In genomic region chr4:1534076-1534872, GRCh38 we compare ENCODE assay signal across 18 cellular contexts.
DNase-seq lines count a peak whose midpoint lies in the region; TF ChIP-seq lines count a peak whose summit lies in the region.
"Had no signal": no experiment of that assay in that cellular context is flagged by ENCODE, and none has a peak within 500 bp of the region (broad histone marks: within the 10 kb centered on the region; RNA-seq: fewer than 3 reads in every experiment).

No MANE protein-coding gene starts in this region.

- peak overlapping the region; percentile 63 for H3K9ac ChIP-seq in neuronal stem cell (ENCODE audit: low read depth, low read length, poor library complexity)
- H3K9ac ChIP-seq: BLaER1 treated with 17β-estradiol and CSF1 and Interleukin-3, amounts not matched to agents 10 nM and 100 nM had no signal

- H3K4me3 ChIP-seq in HEK293 (ENCODE audit: low read depth, low read length), result no peak overlapping the region
- no peak overlapping the region for H3K4me3 ChIP-seq in neuronal stem cell (ENCODE audit: low read length in 2 of 2)
- no peak overlapping the region for H3K4me3 ChIP-seq in thyroid gland (replicated peaks in 1 of 3)
- no peak overlapping the region for H3K4me3 ChIP-seq in brain microvascular endothelial cell (ENCODE audit: low read depth, low read length)
- H3K4me3 ChIP-seq: BLaER1 treated with 17β-estradiol and CSF1 and Interleukin-3, amounts not matched to agents 10 nM and 100 nM; HAP-1 had no signal

- peak overlapping the region; percentile 40 for H2AK5ac ChIP-seq in neuronal stem cell (ENCODE audit: low read depth, low read length)

- H3K27ac Mint-ChIP-seq in glutamatergic neuron (ENCODE audit: unreplicated experiment), result peak overlapping the region; percentile 91

- H2BK12ac ChIP-seq in neuronal stem cell (ENCODE audit: low read length), result peak overlapping the region; percentile 82

- H3K23ac ChIP-seq in neuronal stem cell (ENCODE audit: low read depth, low read length, poor library complexity), result peak overlapping the region; percentile 80

- peak overlapping the region; percentile 72 for H4K8ac ChIP-seq in neuronal stem cell (ENCODE audit: low read depth, low read length)

- intact Hi-C loops in thyroid gland (cut with DNase I), result no loop called here

- no peak overlapping the region for H2BK120ac ChIP-seq in neuronal stem cell (ENCODE audit: low read depth, low read length)

- in situ Hi-C loops in brain microvascular endothelial cell (cut with HindIII; ENCODE audit: low pct_ligation_motif_present, low sequenced_read_pairs), result no loop called here

- H3K4me1 ChIP-seq in HEK293 (ENCODE audit: control insufficient read depth, insufficient read depth, low read length) (no peaks in the 10 kb centered on the region), neuronal stem cell (ENCODE audit: control insufficient read depth in 2 of 2, insufficient read depth in 1 of 2, low read depth in 1 of 2, low read length in 2 of 2) (peaks cover 0 to 4% of the 10 kb centered on the region in 2 donors), thyroid gland (no peaks in the 10 kb centered on the region)
- H3K4me1 ChIP-seq: BLaER1 treated with 17β-estradiol and CSF1 and Interleukin-3, amounts not matched to agents 10 nM and 100 nM; HAP-1 had no signal

- H3K4me3 Mint-ChIP-seq in glutamatergic neuron (ENCODE audit: unreplicated experiment), result peak overlapping the region; percentile 70

- H3K27ac ChIP-seq in HEK293 (ENCODE audit: extremely low read depth, low read depth, low read length), result no peak overlapping the region
- H3K27ac ChIP-seq in neuronal stem cell (replicated peaks; ENCODE audit: low read length), result no peak overlapping the region
- H3K27ac ChIP-seq in thyroid gland, result no peak overlapping the region
- no peak overlapping the region for H3K27ac ChIP-seq in brain microvascular endothelial cell
- H3K27ac ChIP-seq: 22Rv1; BLaER1 treated with 17β-estradiol and CSF1 and Interleukin-3, amounts not matched to agents 10 nM and 100 nM; HL-60 had no signal

- peaks cover 0 to 30% (median 4%) of the 10 kb centered on the region in 3 experiments for H3K27me3 ChIP-seq in neuronal stem cell (ENCODE audit: control insufficient read depth in 3 of 3, insufficient read depth in 3 of 3, low read depth in 1 of 3, low read length in 3 of 3)
- H3K27me3 ChIP-seq in thyroid gland, result no peaks in the 10 kb centered on the region
- peaks cover 6% of the 10 kb centered on the region for H3K27me3 ChIP-seq in brain microvascular endothelial cell (replicated peaks)
- H3K27me3 ChIP-seq: BLaER1 treated with 17β-estradiol and CSF1 and Interleukin-3, amounts not matched to agents 10 nM and 100 nM had no signal

- peak overlapping the region; percentile 22 for H2BK5ac ChIP-seq in neuronal stem cell (ENCODE audit: low read length)

- H3K36me3 ChIP-seq in HEK293 (ENCODE audit: control insufficient read depth in 2 of 2, insufficient read depth in 1 of 2, low read length in 2 of 2) (no peaks in the 10 kb centered on the region), neuronal stem cell (replicated peaks in 1 of 2; ENCODE audit: control insufficient read depth in 2 of 2, insufficient read depth in 2 of 2, low read length in 2 of 2) (no peaks in the 10 kb centered on the region), thyroid gland (no peaks in the 10 kb centered on the region), brain microvascular endothelial cell (replicated peaks) (no peaks in the 10 kb centered on the region)
- H3K36me3 ChIP-seq: BLaER1 treated with 17β-estradiol and CSF1 and Interleukin-3, amounts not matched to agents 10 nM and 100 nM; HAP-1 had no signal

- peak overlapping the region; percentile 71 for H3K14ac ChIP-seq in neuronal stem cell (ENCODE audit: low read length)

- H3K27me3 Mint-ChIP-seq in glutamatergic neuron (ENCODE audit: unreplicated experiment), result peaks cover 2% of the 10 kb centered on the region

- H3K9me3 Mint-ChIP-seq in glutamatergic neuron (ENCODE audit: unreplicated experiment), result peaks cover 6% of the 10 kb centered on the region

- H3K79me1 ChIP-seq in neuronal stem cell (ENCODE audit: low read depth, low read length), result no peaks in the 10 kb centered on the region

- peaks cover 22% of the 10 kb centered on the region for H3K4me1 Mint-ChIP-seq in glutamatergic neuron (ENCODE audit: low read depth, unreplicated experiment)

- H3K9me3 ChIP-seq in HEK293 (ENCODE audit: control insufficient read depth, insufficient read depth, low read depth, low read length) (no peaks in the 10 kb centered on the region), neuronal stem cell (replicated peaks in 1 of 2; ENCODE audit: control insufficient read depth in 2 of 2, insufficient read depth in 1 of 2, low read depth in 1 of 2, low read length in 2 of 2) (peaks cover 0 to 3% of the 10 kb centered on the region in 2 donors), thyroid gland (no peaks in the 10 kb centered on the region)
- H3K9me3 ChIP-seq: BLaER1 treated with 17β-estradiol and CSF1 and Interleukin-3, amounts not matched to agents 10 nM and 100 nM; HAP-1 had no signal

- no peak overlapping the region for H3K4ac ChIP-seq in neuronal stem cell (ENCODE audit: low read length)

- H3K4me2 ChIP-seq in neuronal stem cell (ENCODE audit: insufficient read depth, low read length, poor library complexity, severe bottlenecking), result no peak overlapping the region
- H3K4me2 ChIP-seq: BLaER1 treated with 17β-estradiol and CSF1 and Interleukin-3, amounts not matched to agents 10 nM and 100 nM had no signal

- TF ChIP-seq POLR2A in thyroid gland (IDR thresholded peaks at IDR 0.05), result no peak

- H2BK15ac ChIP-seq in neuronal stem cell (ENCODE audit: low read length), result peak overlapping the region; percentile 21

- H3K36me3 Mint-ChIP-seq in glutamatergic neuron (ENCODE audit: unreplicated experiment), result no peaks in the 10 kb centered on the region

- no CpG with 5 or more reads among the region's 18 CpGs for WGBS in neuronal stem cell (ENCODE audit: extremely low coverage in 2 of 2, insufficient read length in 2 of 2, insufficient replicate concordance in 1 of 2), 2 donors
- WGBS in thyroid gland, 2 donors, result 56 to 74% methylated on average over 10 to 17 of the region's 18 CpGs

- H2AFZ ChIP-seq in neuronal stem cell (ENCODE audit: low read length), result no peak overlapping the region

- TF ChIP-seq CTCF in HEK293 (tag by site-specific recombination; IDR thresholded peaks at IDR 0.05) (no peak), glutamatergic neuron (IDR thresholded peaks at IDR 0.05; ENCODE audit: partially characterized antibody, unreplicated experiment) (no peak), thyroid gland (IDR thresholded peaks at IDR 0.05) (no peak), brain microvascular endothelial cell (IDR thresholded peaks at IDR 0.05; ENCODE audit: low read depth, low read length, missing control alignments) (no peak)

- peak; percentile 13 for DNase-seq in NCI-H82 (lab: John Stamatoyannopoulos, UW)
- no peak for DNase-seq in NCI-H82 treated with DMSO at 0.1 percent for 48 hours (lab: John Stamatoyannopoulos, UW; ENCODE audit: unreplicated experiment)
- peak; percentile 15 for DNase-seq in glutamatergic neuron
- no peak for DNase-seq in neuronal stem cell (ENCODE audit: low spot score)
- no peak for DNase-seq in cortex of kidney (lab: John Stamatoyannopoulos, UW)
- no peak for DNase-seq in thyroid gland
- DNase-seq in brain microvascular endothelial cell, result no peak
- DNase-seq: DND-41, KBM-7, NCI-H2029, NCI-H2171 treated with DMSO at 0.1 percent for 48 hours, NCI-H446 treated with DMSO at 0.1 percent for 48 hours, RPMI8226 had no signal

- peak overlapping the region; percentile 78 for H3K18ac ChIP-seq in neuronal stem cell (ENCODE audit: low read length)

- CTCF ChIA-PET in HEK293 (lab: Yijun Ruan, JAX), result no interaction called here

- POLR2A ChIA-PET in HEK293 (lab: Yijun Ruan, JAX), result interaction anchor here (0.5 kb wide), 1 partner anchor 1189 kb away, joined by 4 read pairs; no protein-coding TSS in a partner anchor

- H4K91ac ChIP-seq in neuronal stem cell (ENCODE audit: low read depth, low read length, poor library complexity), result no peak overlapping the region

TF ChIP-seq in HEK293, 187 proteins besides CTCF, POLR2A, EP300 and RAD21:
- TF ChIP-seq ZFP69B (tag by site-specific recombination; IDR thresholded peaks at IDR 0.05) (peak; percentile 44; the same call in 1 of the 2 replicates), ZNF223 (tag by site-specific recombination; IDR thresholded peaks at IDR 0.05) (no peak), ZNF202 (tag by site-specific recombination; IDR thresholded peaks at IDR 0.05; ENCODE audit: borderline replicate concordance) (no peak), ZNF214 (tag by site-specific recombination; IDR thresholded peaks at IDR 0.05; ENCODE audit: borderline replicate concordance) (no peak), KLF1 (tag by site-specific recombination; IDR thresholded peaks at IDR 0.05) (peak; percentile 82), ZFHX2 (tag by site-specific recombination; conservative IDR thresholded peaks at IDR 0.05) (0 out of 2 replicates have a peak, but pooled peaks have one; percentile 12), ZNF623 (tag by site-specific recombination; IDR thresholded peaks at IDR 0.05) (no peak), ZNF660 (tag by site-specific recombination; IDR thresholded peaks at IDR 0.05) (no peak)
- TF ChIP-seq, protein P1, sequence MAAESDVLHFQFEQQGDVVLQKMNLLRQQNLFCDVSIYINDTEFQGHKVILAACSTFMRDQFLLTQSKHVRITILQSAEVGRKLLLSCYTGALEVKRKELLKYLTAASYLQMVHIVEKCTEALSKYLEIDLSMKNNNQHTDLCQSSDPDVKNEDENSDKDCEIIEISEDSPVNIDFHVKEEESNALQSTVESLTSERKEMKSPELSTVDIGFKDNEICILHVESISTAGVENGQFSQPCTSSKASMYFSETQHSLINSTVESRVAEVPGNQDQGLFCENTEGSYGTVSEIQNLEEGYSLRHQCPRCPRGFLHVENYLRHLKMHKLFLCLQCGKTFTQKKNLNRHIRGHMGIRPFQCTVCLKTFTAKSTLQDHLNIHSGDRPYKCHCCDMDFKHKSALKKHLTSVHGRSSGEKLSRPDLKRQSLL (tag by site-specific recombination; IDR thresholded peaks at IDR 0.05), result peak; percentile 60; the same call in 1 of the 2 replicates

Comparison
In these comparisons a context has a peak if more than half of its experiments do, and no peak if none do; other contexts are left out.
1. DNase-seq: peak in NCI-H82 (single experiment) and glutamatergic neuron (single experiment); none in NCI-H82 treated with DMSO at 0.1 percent for 48 hours (single experiment), neuronal stem cell (single experiment), cortex of kidney (single experiment), thyroid gland (0 of 2) and brain microvascular endothelial cell (single experiment).